In the genomic region with DNA sequence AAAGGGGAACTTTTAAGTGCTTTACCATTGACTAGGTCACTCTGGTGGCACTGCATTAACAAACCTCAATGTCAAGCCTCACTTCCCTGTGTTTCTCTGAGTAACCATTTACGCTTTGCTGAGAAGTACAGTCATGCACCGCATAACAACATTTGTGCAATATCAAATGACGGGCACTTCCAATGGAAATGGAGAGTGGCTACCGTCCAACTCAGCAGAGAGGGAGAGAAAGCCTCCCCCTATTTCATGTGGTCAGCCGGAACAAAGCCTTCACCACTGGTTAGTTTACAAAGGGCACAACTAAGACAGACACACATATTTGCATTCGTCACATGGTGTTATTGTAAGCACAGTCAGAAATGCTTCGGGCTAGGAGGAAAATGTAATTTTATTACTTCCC, we compare ENCODE assay signal across 11 cellular contexts.
DNase-seq lines count a peak whose midpoint lies in the region; ATAC-seq and TF ChIP-seq lines count a peak whose summit lies in the region.
"Had no signal": no experiment of that assay in that cellular context is flagged by ENCODE, and none has a peak within 500 bp of the region (broad histone marks: within the 10 kb centered on the region; RNA-seq: fewer than 3 reads in every experiment).

No MANE protein-coding gene starts in this region.

- no peaks in the 10 kb centered on the region for H3K4me1 ChIP-seq in mucosa of descending colon (ENCODE audit: low read depth)
- H3K4me1 ChIP-seq: vagina had no signal

- peaks cover 3% of the 10 kb centered on the region for H3K9me3 ChIP-seq in mucosa of descending colon
- H3K9me3 ChIP-seq: vagina had no signal

- in situ Hi-C loops in astrocyte of the spinal cord (cut with HindIII; ENCODE audit: low sequenced_read_pairs), result no loop called here

- peaks cover 6 to 8% of the 10 kb centered on the region in 2 donors for H3K9me3 Mint-ChIP-seq in activated naive CD4-positive, alpha-beta T cell treated with anti-CD3 and anti-CD28 coated beads, Interleukin-2, amount 50 U/mL, for 72 hours

- ATAC-seq in mucosa of descending colon, result peak; percentile 17
- ATAC-seq in HG03571 (IDR thresholded peaks at IDR 0.05; ENCODE audit: unreplicated experiment), result no peak
- ATAC-seq in activated naive CD4-positive, alpha-beta T cell treated with anti-CD3 and anti-CD28 coated beads, Interleukin-2, amount 50 U/mL, for 72 hours, result no peak

- intact Hi-C loops in mucosa of descending colon (cut with DNase I, micrococcal nuclease), result no loop called here

- DNase-seq in DMS53 treated with DMSO at 0.1 percent for 48 hours (lab: John Stamatoyannopoulos, UW; ENCODE audit: unreplicated experiment) (peak; percentile 97), NCI-H2081 (lab: John Stamatoyannopoulos, UW) (peak; percentile 56 to 85), astrocyte of the spinal cord (ENCODE audit: low read depth, low spot score) (peak; percentile 98), mucosa of descending colon (no peak), SKM-1 (lab: John Stamatoyannopoulos, UW; ENCODE audit: unreplicated experiment) (no peak)
- no peak for DNase-seq in activated CD4-positive, alpha-beta T cell treated with anti-CD3 and anti-CD28 coated beads for 1 hour
- no peak for DNase-seq in activated naive CD4-positive, alpha-beta T cell treated with anti-CD3 and anti-CD28 coated beads, Interleukin-2, amount 50 U/mL, for 72 hours (ENCODE audit: low spot score in 2 of 2)
- DNase-seq: DMS 273 treated with DMSO at 0.1 percent for 48 hours; stimulated activated CD4-positive, alpha-beta T cell treated with anti-CD3 and anti-CD28 coated beads, Interleukin-1b, Interleukin-23, amount 100 ng/mL, for 48 hours had no signal

- H3K4me3 ChIP-seq in astrocyte of the spinal cord (ENCODE audit: low read depth, low read length) (no peak overlapping the region), mucosa of descending colon (no peak overlapping the region)
- H3K4me3 ChIP-seq: vagina had no signal

- TF ChIP-seq CTCF in astrocyte of the spinal cord (IDR thresholded peaks at IDR 0.05; ENCODE audit: low read depth, low read length) (no peak), mucosa of descending colon (IDR thresholded peaks at IDR 0.05) (no peak)

- H3K27ac Mint-ChIP-seq in activated naive CD4-positive, alpha-beta T cell treated with anti-CD3 and anti-CD28 coated beads, Interleukin-2, amount 50 U/mL, for 72 hours, result no peak overlapping the region

- H3K36me3 Mint-ChIP-seq in activated naive CD4-positive, alpha-beta T cell treated with anti-CD3 and anti-CD28 coated beads, Interleukin-2, amount 50 U/mL, for 72 hours, result peaks cover 0 to 10% of the 10 kb centered on the region in 2 donors

- H3K36me3 ChIP-seq in mucosa of descending colon (ENCODE audit: low read depth), result no peaks in the 10 kb centered on the region
- H3K36me3 ChIP-seq: vagina had no signal

Comparison
In these comparisons a context has a peak if more than half of its experiments do, and no peak if none do; other contexts are left out.
1. DNase-seq: peak in DMS53 treated with DMSO at 0.1 percent for 48 hours (single experiment), NCI-H2081 (2 of 2) and astrocyte of the spinal cord (single experiment); none in mucosa of descending colon (0 of 3), activated CD4-positive, alpha-beta T cell treated with anti-CD3 and anti-CD28 coated beads for 1 hour (single experiment), activated naive CD4-positive, alpha-beta T cell treated with anti-CD3 and anti-CD28 coated beads, Interleukin-2, amount 50 U/mL, for 72 hours (0 of 2) and SKM-1 (single experiment).